ENCODE assay signal across 12 cellular contexts in genomic region chr2:160376576-160376975, GRCh38.
DNase-seq lines count a peak whose midpoint lies in the region; ATAC-seq, FAIRE-seq and TF ChIP-seq lines count a peak whose summit lies in the region.
"Had no signal": no experiment of that assay in that cellular context is flagged by ENCODE, and none has a peak within 500 bp of the region (broad histone marks: within the 10 kb centered on the region; RNA-seq: fewer than 3 reads in every experiment).

No MANE protein-coding gene starts in this region.

- POLR2A ChIA-PET in A549 (lab: Yijun Ruan, JAX), result interaction anchor here (0.8 kb wide), 1 partner anchor 106 kb away, joined by 4 read pairs; no protein-coding TSS in a partner anchor

- peaks cover 2% of the 10 kb centered on the region for H3K79me1 ChIP-seq in mesenchymal stem cell (replicated peaks; ENCODE audit: low read length, poor library complexity, severe bottlenecking)

- H2BK12ac ChIP-seq in mesenchymal stem cell (ENCODE audit: low read length in 2 of 2), result no peak overlapping the region

- H2BK120ac ChIP-seq in mesenchymal stem cell (ENCODE audit: low read depth, low read length), result no peak overlapping the region

- peak overlapping the region; percentile 7; the same call in 1 of the 3 replicates for H3K4me3 ChIP-seq in A549
- H3K4me3 ChIP-seq in mesenchymal stem cell (ENCODE audit: insufficient read depth in 1 of 2, low read depth in 1 of 2, low read length in 2 of 2), result no peak overlapping the region

- H3K14ac ChIP-seq in mesenchymal stem cell (ENCODE audit: low read length in 2 of 2), result no peak overlapping the region

- peaks cover 6% of the 10 kb centered on the region for H3K27me3 Mint-ChIP-seq in endothelial cell (ENCODE audit: unreplicated experiment)

- no peak overlapping the region for H2BK15ac ChIP-seq in mesenchymal stem cell (ENCODE audit: low read depth, poor library complexity, severe bottlenecking)

- no peak overlapping the region for H2BK5ac ChIP-seq in mesenchymal stem cell (ENCODE audit: low read depth, low read length, poor library complexity, severe bottlenecking)

- peak; percentile 40 to 52; a peak in 3 of 6 replicates for ATAC-seq in A549

- no peak for FAIRE-seq in A549 (lab: Jason Lieb, UNC)
- FAIRE-seq: islet of Langerhans had no signal

- H4K91ac ChIP-seq in mesenchymal stem cell (ENCODE audit: low read length), result peak overlapping the region; percentile 65

- peaks cover 5 to 19% of the 10 kb centered on the region in 2 experiments for H3K36me3 ChIP-seq in mesenchymal stem cell (ENCODE audit: control insufficient read depth in 1 of 2, insufficient read depth in 2 of 2, low read depth in 1 of 2, low read length in 2 of 2)

- no peak for TF ChIP-seq RAD21 in A549 (conservative IDR thresholded peaks at IDR 0.05 in 1 of 2, IDR thresholded peaks at IDR 0.05 in 1 of 2)

- no peaks in the 10 kb centered on the region for H3K9me3 ChIP-seq in A549
- no peaks in the 10 kb centered on the region for H3K9me3 ChIP-seq in mesenchymal stem cell (ENCODE audit: control insufficient read depth, low read length)

- H3K36me3 Mint-ChIP-seq in endothelial cell (ENCODE audit: low read depth, unreplicated experiment), result no peaks in the 10 kb centered on the region

- TF ChIP-seq POLR2A in A549 (IDR thresholded peaks at IDR 0.05; ENCODE audit: low read length), result no peak

- no peak overlapping the region for H2AFZ ChIP-seq in mesenchymal stem cell (ENCODE audit: low read depth, low read length)

- peak overlapping the region; percentile 68 for H3K27ac Mint-ChIP-seq in endothelial cell (ENCODE audit: unreplicated experiment)

- TF ChIP-seq CTCF in A549 (IDR thresholded peaks at IDR 0.05), result no peak
- no peak for TF ChIP-seq CTCF in endothelial cell (IDR thresholded peaks at IDR 0.05; ENCODE audit: unreplicated experiment)
- no peak for TF ChIP-seq CTCF in GM20000 (IDR thresholded peaks at IDR 0.05; ENCODE audit: extremely low read depth, missing control alignments)

- H3K9me3 Mint-ChIP-seq in endothelial cell (ENCODE audit: unreplicated experiment), result no peaks in the 10 kb centered on the region

- CTCF ChIA-PET in A549 (lab: Yijun Ruan, JAX), result interaction anchor here (0.6 to 4.2 kb wide), 14 partner anchors 9 to 363 kb away, joined by 3 to 30 read pairs (median 4); no protein-coding TSS in a partner anchor

- H3K4me2 ChIP-seq in A549 (peak overlapping the region; percentile 79), mesenchymal stem cell (ENCODE audit: low read length, poor library complexity, severe bottlenecking) (no peak overlapping the region)

- H3K4me1 ChIP-seq in A549 (peaks cover 96% of the 10 kb centered on the region), mesenchymal stem cell (ENCODE audit: control insufficient read depth, insufficient read depth, low read depth, low read length) (peaks cover 19% of the 10 kb centered on the region)

- peak in 1 of 2 experiments; percentile 79 for DNase-seq in A549 (ENCODE audit: low read depth in 1 of 2, low spot score in 1 of 2)
- peak; percentile 48 for DNase-seq in NCI-H460 (ENCODE audit: extremely low read depth, low read depth)
- no peak for DNase-seq in endothelial cell (ENCODE audit: low spot score)
- peak; percentile 62 for DNase-seq in mesenchymal stem cell
- DNase-seq in NCI-H146 (lab: John Stamatoyannopoulos, UW), result no peak
- DNase-seq in occipital lobe (lab: John Stamatoyannopoulos, UW), result no peak
- DNase-seq in NCI-H446 (lab: John Stamatoyannopoulos, UW), result no peak
- no peak for DNase-seq in GM20000 (ENCODE audit: low spot score)
- DNase-seq: activated CD4-positive, alpha-beta T cell treated with anti-CD3 and anti-CD28 coated beads for 1 hour; NCI-H2029 treated with DMSO at 0.1 percent for 48 hours; stimulated activated CD8-positive, alpha-beta memory T cell treated with anti-CD3 and anti-CD28 coated beads, Interleukin-4, amount 100 ng/mL, for 48 hours had no signal

- H3K27ac ChIP-seq in A549, result peak overlapping the region; percentile 84 to 88
- H3K27ac ChIP-seq in mesenchymal stem cell (ENCODE audit: low read length, poor library complexity, severe bottlenecking), result peak overlapping the region; percentile 0

- no peak overlapping the region for H2AK5ac ChIP-seq in mesenchymal stem cell (ENCODE audit: low read length, severe bottlenecking)

- H3K4ac ChIP-seq in mesenchymal stem cell (ENCODE audit: low read depth in 1 of 2, low read length in 2 of 2), result peak overlapping the region in 1 of 2 experiments; percentile 10

- H4K8ac ChIP-seq in mesenchymal stem cell (ENCODE audit: low read length), result peak overlapping the region; percentile 2

- H3K27me3 ChIP-seq in mesenchymal stem cell (ENCODE audit: control insufficient read depth in 1 of 2, insufficient read depth in 1 of 2, low read length in 2 of 2), result no peaks in the 10 kb centered on the region

- no peak overlapping the region for H3K23ac ChIP-seq in mesenchymal stem cell (ENCODE audit: low read length in 2 of 2)

- no peak overlapping the region for H3K4me3 Mint-ChIP-seq in endothelial cell (ENCODE audit: unreplicated experiment)

- H3K4me1 Mint-ChIP-seq in endothelial cell (ENCODE audit: unreplicated experiment), result peaks cover 87% of the 10 kb centered on the region

- H3K9ac ChIP-seq in mesenchymal stem cell (ENCODE audit: low read length), result peak overlapping the region; percentile 70

- 0 out of 5 replicates have a peak, but pooled peaks of 1 of the 2 experiments have one; percentile 38 for TF ChIP-seq EP300 in A549 (IDR thresholded peaks at IDR 0.05)

- 19% methylated on average over 4 of the region's 4 CpGs for WGBS in A549 (ENCODE audit: missing lambda C conversion rate)
- WGBS in mesenchymal stem cell, result 42% methylated on average over 1 of the region's 4 CpGs

- H3K18ac ChIP-seq in mesenchymal stem cell (ENCODE audit: low read depth in 1 of 2, low read length in 2 of 2), result no peak overlapping the region

TF ChIP-seq in A549, 52 proteins besides CTCF, POLR2A, EP300 and RAD21:
- TF ChIP-seq MAX (IDR thresholded peaks at IDR 0.05), result no peak
- TF ChIP-seq, protein P1, sequence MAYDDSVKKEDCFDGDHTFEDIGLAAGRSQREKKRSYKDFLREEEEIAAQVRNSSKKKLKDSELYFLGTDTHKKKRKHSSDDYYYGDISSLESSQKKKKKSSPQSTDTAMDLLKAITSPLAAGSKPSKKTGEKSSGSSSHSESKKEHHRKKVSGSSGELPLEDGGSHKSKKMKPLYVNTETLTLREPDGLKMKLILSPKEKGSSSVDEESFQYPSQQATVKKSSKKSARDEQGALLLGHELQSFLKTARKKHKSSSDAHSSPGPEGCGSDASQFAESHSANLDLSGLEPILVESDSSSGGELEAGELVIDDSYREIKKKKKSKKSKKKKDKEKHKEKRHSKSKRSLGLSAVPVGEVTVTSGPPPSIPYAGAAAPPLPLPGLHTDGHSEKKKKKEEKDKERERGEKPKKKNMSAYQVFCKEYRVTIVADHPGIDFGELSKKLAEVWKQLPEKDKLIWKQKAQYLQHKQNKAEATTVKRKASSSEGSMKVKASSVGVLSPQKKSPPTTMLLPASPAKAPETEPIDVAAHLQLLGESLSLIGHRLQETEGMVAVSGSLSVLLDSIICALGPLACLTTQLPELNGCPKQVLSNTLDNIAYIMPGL (CRISPR knock-in tag; IDR thresholded peaks at IDR 0.05; ENCODE audit: borderline replicate concordance), result no peak
- TF ChIP-seq ELK1 (IDR thresholded peaks at IDR 0.05; ENCODE audit: low read depth, low read length), result no peak
- TF ChIP-seq PHF8 (IDR thresholded peaks at IDR 0.05; ENCODE audit: borderline replicate concordance, low read depth), result no peak
- TF ChIP-seq, protein P2, sequence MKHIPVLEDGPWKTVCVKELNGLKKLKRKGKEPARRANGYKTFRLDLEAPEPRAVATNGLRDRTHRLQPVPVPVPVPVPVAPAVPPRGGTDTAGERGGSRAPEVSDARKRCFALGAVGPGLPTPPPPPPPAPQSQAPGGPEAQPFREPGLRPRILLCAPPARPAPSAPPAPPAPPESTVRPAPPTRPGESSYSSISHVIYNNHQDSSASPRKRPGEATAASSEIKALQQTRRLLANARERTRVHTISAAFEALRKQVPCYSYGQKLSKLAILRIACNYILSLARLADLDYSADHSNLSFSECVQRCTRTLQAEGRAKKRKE (CRISPR knock-in tag; IDR thresholded peaks at IDR 0.05; ENCODE audit: low read depth), result no peak
- TF ChIP-seq FOXS1 (CRISPR knock-in tag; IDR thresholded peaks at IDR 0.05), result no peak
- no peak for TF ChIP-seq NFE2L2 (conservative IDR thresholded peaks at IDR 0.05; ENCODE audit: low read length)
- no peak for TF ChIP-seq MAZ (IDR thresholded peaks at IDR 0.05; ENCODE audit: borderline replicate concordance, low read depth, low read length)
TF ChIP-seq in A549: peak in this region for 0.

Comparison
In these comparisons a context has a peak if more than half of its experiments do, and no peak if none do; other contexts are left out.
1. DNase-seq: peak in NCI-H460 (single experiment) and mesenchymal stem cell (single experiment); none in endothelial cell (single experiment), NCI-H146 (single experiment), occipital lobe (single experiment), NCI-H446 (0 of 2) and GM20000 (single experiment).